Comparison of ENCODE assay signal across 18 cellular contexts in the genomic region with DNA sequence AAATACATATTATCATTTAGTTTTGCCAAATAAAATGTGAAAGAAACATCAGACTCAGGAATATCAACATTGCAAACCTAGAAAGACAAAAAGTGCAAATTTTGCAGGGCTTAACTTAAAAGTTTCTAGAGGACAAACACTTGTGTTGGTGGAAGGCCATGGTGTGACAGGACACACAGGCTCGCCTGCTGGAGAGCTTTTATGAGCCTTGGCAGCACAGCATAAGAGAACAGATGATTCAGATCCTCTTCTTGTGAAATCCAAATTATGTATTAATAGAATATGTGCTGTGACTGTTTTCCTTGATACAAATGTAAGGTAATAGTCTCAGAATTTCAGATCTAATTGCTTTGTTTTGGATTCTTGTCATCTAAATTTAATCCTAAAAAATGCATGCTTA.
DNase-seq lines count a peak whose midpoint lies in the region; ATAC-seq and TF ChIP-seq lines count a peak whose summit lies in the region.
"Had no signal": no experiment of that assay in that cellular context is flagged by ENCODE, and none has a peak within 500 bp of the region (broad histone marks: within the 10 kb centered on the region; RNA-seq: fewer than 3 reads in every experiment).

No MANE protein-coding gene starts in this region.

- no peak overlapping the region for H3K27ac Mint-ChIP-seq in MCF 10A (ENCODE audit: low read depth, unreplicated experiment)
- H3K27ac Mint-ChIP-seq in activated CD4-positive, alpha-beta memory T cell treated with anti-CD3 and anti-CD28 coated beads, Interleukin-2, amount 10 ng/mL, durations not matched to agents 7 days and 5 days = no peak overlapping the region
- H3K27ac Mint-ChIP-seq: activated T-cell treated with anti-CD3 and anti-CD28 coated beads, Interleukin-2, amount 50 U/mL, for 72 hours; IgD-negative memory B cell had no signal

- peaks cover 23% of the 10 kb centered on the region for H3K4me1 Mint-ChIP-seq in MCF 10A (ENCODE audit: insufficient read depth, unreplicated experiment)
- H3K4me1 Mint-ChIP-seq in activated CD4-positive, alpha-beta memory T cell treated with anti-CD3 and anti-CD28 coated beads, Interleukin-2, amount 10 ng/mL, durations not matched to agents 7 days and 5 days = peaks cover 3% of the 10 kb centered on the region

- no peaks in the 10 kb centered on the region for H3K9me3 ChIP-seq in breast epithelium
- H3K9me3 ChIP-seq in right cardiac atrium (ENCODE audit: control insufficient read depth, low read length) = no peaks in the 10 kb centered on the region
- no peaks in the 10 kb centered on the region for H3K9me3 ChIP-seq in aorta (ENCODE audit: control insufficient read depth, low read length)
- H3K9me3 ChIP-seq: A549, tibial nerve had no signal

- H3K4me3 ChIP-seq in breast epithelium (no peak overlapping the region), astrocyte of the spinal cord (ENCODE audit: low read depth, low read length) (no peak overlapping the region), right cardiac atrium (ENCODE audit: low read length) (no peak overlapping the region), aorta (ENCODE audit: low read length in 2 of 2) (no peak overlapping the region)
- H3K4me3 ChIP-seq: A549, ascending aorta, tibial nerve had no signal

- peak; percentile 79 for DNase-seq in MCF 10A (ENCODE audit: unreplicated experiment)
- no peak for DNase-seq in breast epithelium (ENCODE audit: low spot score in 2 of 2)
- DNase-seq in astrocyte of the spinal cord (ENCODE audit: low read depth, low spot score) = peak; percentile 19
- peak; percentile 37 to 55 (median 41) for DNase-seq in right cardiac atrium
- peak in 1 of 2 donors; percentile 58 for DNase-seq in aorta
- DNase-seq in activated CD4-positive, alpha-beta memory T cell treated with anti-CD3 and anti-CD28 coated beads, Interleukin-2, amount 10 ng/mL, durations not matched to agents 7 days and 5 days = no peak
- DNase-seq: activated CD4-positive, CD25-positive, alpha-beta regulatory T cell treated with anti-CD3 and anti-CD28 coated beads, Interleukin-2, amount 50 U/mL, for 72 hours; activated T-cell treated with anti-CD3 and anti-CD28 coated beads, Interleukin-2, amount 50 U/mL, for 72 hours; effector CD4-positive, alpha-beta T cell; NCI-H1694; NK-92 treated with Interleukin-12 subunit alpha and Interleukin-12 subunit beta, amount 100 ng/mL, for 24 hours; stimulated activated CD4-positive, alpha-beta T cell treated with anti-CD3 and anti-CD28 coated beads, Interleukin-15, amount 100 ng/mL, for 24 hours had no signal

- no TSS peak for BruUV-seq in MCF 10A (replicated peaks; lab: Mats Ljungman, UMichigan)

- intact Hi-C loops in MCF 10A (cut with micrococcal nuclease) (no loop called here), breast epithelium (cut with DNase I; ENCODE audit: low total_unique reads) (no loop called here), right cardiac atrium (cut with DNase I) (no loop called here), aorta (cut with DNase I) (no loop called here)

- no peaks in the 10 kb centered on the region for H3K27me3 Mint-ChIP-seq in MCF 10A (ENCODE audit: insufficient read depth, unreplicated experiment)
- no peaks in the 10 kb centered on the region for H3K27me3 Mint-ChIP-seq in activated CD4-positive, alpha-beta memory T cell treated with anti-CD3 and anti-CD28 coated beads, Interleukin-2, amount 10 ng/mL, durations not matched to agents 7 days and 5 days
- H3K27me3 Mint-ChIP-seq: IgD-negative memory B cell had no signal

- TF ChIP-seq CTCF in MCF 10A (IDR thresholded peaks at IDR 0.05; ENCODE audit: unreplicated experiment) = no peak
- no peak for TF ChIP-seq CTCF in breast epithelium (IDR thresholded peaks at IDR 0.05)
- TF ChIP-seq CTCF in astrocyte of the spinal cord (IDR thresholded peaks at IDR 0.05; ENCODE audit: low read depth, low read length) = no peak

- no peak for TF ChIP-seq POLR2A in breast epithelium (IDR thresholded peaks at IDR 0.05)

- H3K27ac ChIP-seq in breast epithelium (no peak overlapping the region), right cardiac atrium (ENCODE audit: low read length) (no peak overlapping the region), aorta (ENCODE audit: low read depth in 1 of 2, low read length in 2 of 2) (no peak overlapping the region)
- H3K27ac ChIP-seq: A549, ascending aorta had no signal

- ATAC-seq in right cardiac atrium (peak; percentile 84 to 87), aorta (ENCODE audit: low FRiP score) (peak; percentile 88), HG03565 (IDR thresholded peaks at IDR 0.05; ENCODE audit: unreplicated experiment) (no peak), HG02678 (IDR thresholded peaks at IDR 0.05; ENCODE audit: unreplicated experiment) (no peak)
- ATAC-seq: A549 had no signal

- in situ Hi-C loops in astrocyte of the spinal cord (cut with HindIII; ENCODE audit: low sequenced_read_pairs) = no loop called here

- no peaks in the 10 kb centered on the region for H3K4me1 ChIP-seq in breast epithelium
- no peaks in the 10 kb centered on the region for H3K4me1 ChIP-seq in right cardiac atrium (ENCODE audit: control insufficient read depth, insufficient read depth, low read length)
- no peaks in the 10 kb centered on the region for H3K4me1 ChIP-seq in aorta (ENCODE audit: control insufficient read depth in 1 of 2, insufficient read depth in 2 of 2, low read length in 2 of 2)
- H3K4me1 ChIP-seq: A549, ascending aorta had no signal

- 9% methylated on average over 1 of the region's 1 CpG for WGBS in right cardiac atrium
- 20 to 25% methylated on average over 1 of the region's 1 CpG for WGBS in aorta, 2 donors

- POLR2A ChIA-PET in MCF 10A (lab: Yijun Ruan, JAX) = interaction anchor here (0.7 to 1.8 kb wide), 9 partner anchors 10 to 212 kb away, joined by 3 to 14 read pairs (median 4); partner anchors contain the start of gene ITGB8
- POLR2A ChIA-PET in activated CD4-positive, alpha-beta memory T cell treated with anti-CD3 and anti-CD28 coated beads, Interleukin-2, amount 10 ng/mL, durations not matched to agents 7 days and 5 days (lab: Charles Lee) = no interaction called here

- H3K4me3 Mint-ChIP-seq in MCF 10A (ENCODE audit: unreplicated experiment) = no peak overlapping the region
- no peak overlapping the region for H3K4me3 Mint-ChIP-seq in activated CD4-positive, alpha-beta memory T cell treated with anti-CD3 and anti-CD28 coated beads, Interleukin-2, amount 10 ng/mL, durations not matched to agents 7 days and 5 days
- H3K4me3 Mint-ChIP-seq: activated T-cell treated with anti-CD3 and anti-CD28 coated beads, Interleukin-2, amount 50 U/mL, for 72 hours; IgD-negative memory B cell had no signal

- H3K9me3 Mint-ChIP-seq in MCF 10A (ENCODE audit: unreplicated experiment) = no peaks in the 10 kb centered on the region
- peaks cover 6% of the 10 kb centered on the region for H3K9me3 Mint-ChIP-seq in activated CD4-positive, alpha-beta memory T cell treated with anti-CD3 and anti-CD28 coated beads, Interleukin-2, amount 10 ng/mL, durations not matched to agents 7 days and 5 days

- CTCF ChIA-PET in MCF 10A (lab: Yijun Ruan, JAX) = interaction anchor here (0.6 to 2.1 kb wide), 5 partner anchors 10 to 949 kb away, joined by 3 to 5 read pairs (median 3); no protein-coding TSS in a partner anchor
- CTCF ChIA-PET in activated CD4-positive, alpha-beta memory T cell treated with anti-CD3 and anti-CD28 coated beads, Interleukin-2, amount 10 ng/mL, durations not matched to agents 7 days and 5 days (lab: Charles Lee) = no interaction called here

- no peaks in the 10 kb centered on the region for H3K27me3 ChIP-seq in breast epithelium
- H3K27me3 ChIP-seq in right cardiac atrium (ENCODE audit: control insufficient read depth, insufficient read depth) = no peaks in the 10 kb centered on the region
- H3K27me3 ChIP-seq in aorta (ENCODE audit: control insufficient read depth in 1 of 2, insufficient read depth in 2 of 2, low read length in 1 of 2) = no peaks in the 10 kb centered on the region
- H3K27me3 ChIP-seq: ascending aorta, tibial nerve had no signal

- H3K36me3 ChIP-seq in breast epithelium (no peaks in the 10 kb centered on the region), aorta (ENCODE audit: control insufficient read depth in 1 of 2, insufficient read depth in 2 of 2, low read length in 1 of 2) (no peaks in the 10 kb centered on the region)
- H3K36me3 ChIP-seq: ascending aorta, tibial nerve had no signal

- H3K36me3 Mint-ChIP-seq in MCF 10A (ENCODE audit: insufficient read depth, unreplicated experiment) = no peaks in the 10 kb centered on the region
- H3K36me3 Mint-ChIP-seq in activated CD4-positive, alpha-beta memory T cell treated with anti-CD3 and anti-CD28 coated beads, Interleukin-2, amount 10 ng/mL, durations not matched to agents 7 days and 5 days (ENCODE audit: low read depth) = no peaks in the 10 kb centered on the region
- H3K36me3 Mint-ChIP-seq: IgD-negative memory B cell had no signal

Comparison
In these comparisons a context has a peak if more than half of its experiments do, and no peak if none do; other contexts are left out.
1. DNase-seq: peak in MCF 10A (single experiment), astrocyte of the spinal cord (single experiment) and right cardiac atrium (3 of 3); none in breast epithelium (0 of 2) and activated CD4-positive, alpha-beta memory T cell treated with anti-CD3 and anti-CD28 coated beads, Interleukin-2, amount 10 ng/mL, durations not matched to agents 7 days and 5 days (single experiment).
2. ATAC-seq: peak in right cardiac atrium (2 of 2) and aorta (single experiment); none in HG03565 (single experiment) and HG02678 (single experiment).